ENCODE assay signal across 8 cellular contexts in the genomic region with DNA sequence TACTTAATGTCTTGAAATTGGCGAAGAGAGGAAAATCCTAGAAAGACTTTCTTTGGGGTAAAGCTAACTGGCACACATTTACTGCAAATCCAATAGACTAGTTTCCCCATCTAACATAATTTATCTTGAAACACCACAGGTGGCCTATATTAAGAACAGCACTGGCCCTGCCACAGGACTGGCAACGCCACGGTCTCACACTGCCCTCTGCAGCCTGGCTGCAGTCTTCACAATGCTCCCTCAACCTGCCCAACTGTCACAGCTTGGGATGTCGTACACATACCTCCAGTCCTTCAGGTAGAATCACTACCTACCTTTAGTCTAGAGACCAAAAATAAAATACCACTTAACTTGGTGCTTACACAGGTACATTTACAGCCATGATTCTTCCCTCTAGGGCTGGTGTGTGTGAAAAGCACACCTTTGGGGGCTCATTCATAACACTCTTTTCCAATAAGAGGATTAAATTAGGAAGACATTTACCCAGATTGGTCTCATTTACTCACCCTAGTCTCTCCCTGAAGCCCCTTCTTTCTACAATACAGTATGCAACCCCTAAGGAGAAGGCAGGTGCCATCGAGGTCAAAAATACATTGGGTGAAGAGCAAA.
DNase-seq lines count a peak whose midpoint lies in the region; ATAC-seq and TF ChIP-seq lines count a peak whose summit lies in the region.

No MANE protein-coding gene starts in this region.

- no peak overlapping the region for H3K9ac ChIP-seq in adipocyte (ENCODE audit: low read length)

- no peak overlapping the region for H3K27ac Mint-ChIP-seq in T-helper 17 cell

- H3K4me3 ChIP-seq in adipocyte (ENCODE audit: low read length) (no peak overlapping the region), prostate gland (no peak overlapping the region)

- DNase-seq in AG09319 (ENCODE audit: extremely low read depth, low read depth) = peak; percentile 42
- peak; percentile 72 for DNase-seq in NCI-H345 (lab: John Stamatoyannopoulos, UW)
- DNase-seq in adipocyte (ENCODE audit: low read depth) = peak; percentile 88
- peak; percentile 66 for DNase-seq in left cardiac atrium
- peak; percentile 61 for DNase-seq in prostate gland (ENCODE audit: low spot score)
- DNase-seq in T-helper 17 cell = no peak

- WGBS in prostate gland = 38% methylated on average over 5 of the region's 5 CpGs

- H3K36me3 ChIP-seq in adipocyte (ENCODE audit: control insufficient read depth, insufficient read depth, low read length, severe bottlenecking) = no peaks in the 10 kb centered on the region
- H3K36me3 ChIP-seq in prostate gland = no peaks in the 10 kb centered on the region

- ATAC-seq in GM18502 (IDR thresholded peaks at IDR 0.05; ENCODE audit: poor library complexity, unreplicated experiment) (peak; percentile 90), HG03097 (IDR thresholded peaks at IDR 0.05; ENCODE audit: low FRiP score, unreplicated experiment) (peak; percentile 73), left cardiac atrium (peak; percentile 96), T-helper 17 cell (no peak)

- H3K9me3 ChIP-seq in adipocyte (ENCODE audit: control insufficient read depth, low read length) = no peaks in the 10 kb centered on the region
- no peaks in the 10 kb centered on the region for H3K9me3 ChIP-seq in prostate gland
- no peaks in the 10 kb centered on the region for H3K9me3 ChIP-seq in T-helper 17 cell (ENCODE audit: control insufficient read depth, low read length, poor library complexity, severe bottlenecking)

- H3K4me1 ChIP-seq in adipocyte (ENCODE audit: control insufficient read depth, insufficient read depth, low read length) (peaks cover under 1% of the 10 kb centered on the region), prostate gland (replicated peaks) (no peaks in the 10 kb centered on the region)

- TF ChIP-seq CTCF in AG09319 (IDR thresholded peaks at IDR 0.05; ENCODE audit: low read depth, low read length) (peak; percentile 89), prostate gland (IDR thresholded peaks at IDR 0.05) (peak; percentile 63 to 90 (median 78))

- H3K27me3 Mint-ChIP-seq in T-helper 17 cell = peaks cover 58% of the 10 kb centered on the region

- TF ChIP-seq POLR2A in prostate gland (IDR thresholded peaks at IDR 0.05) = no peak

- peaks cover 5% of the 10 kb centered on the region for H3K4me1 Mint-ChIP-seq in T-helper 17 cell

- no peaks in the 10 kb centered on the region for H3K36me3 Mint-ChIP-seq in T-helper 17 cell (ENCODE audit: low read depth)

- intact Hi-C loops in left cardiac atrium (cut with DNase I) = loop anchor here in 1 of 2 donors (5.0 to 10.0 kb wide), 4 partner anchors 184 to 1413 kb away; no protein-coding TSS in a partner anchor
- intact Hi-C loops in prostate gland (cut with DNase I) = loop anchor here (5.0 to 10.0 kb wide), 7 partner anchors 173 to 1413 kb away; no protein-coding TSS in a partner anchor

- no peaks in the 10 kb centered on the region for H3K27me3 ChIP-seq in adipocyte (replicated peaks; ENCODE audit: control insufficient read depth, insufficient read depth, low read length)
- H3K27me3 ChIP-seq in prostate gland (replicated peaks; ENCODE audit: insufficient read depth) = no peaks in the 10 kb centered on the region

- H3K4me3 Mint-ChIP-seq in T-helper 17 cell = no peak overlapping the region

- no peak overlapping the region for H3K27ac ChIP-seq in prostate gland

Comparison
In these comparisons a context has a peak if more than half of its experiments do, and no peak if none do; other contexts are left out.
1. DNase-seq: peak in AG09319 (single experiment), NCI-H345 (single experiment), adipocyte (single experiment), left cardiac atrium (single experiment) and prostate gland (single experiment); none in T-helper 17 cell (0 of 3).